Comparison of ENCODE assay signal across 8 cellular contexts in genomic region chr2:86808315-86809161, GRCh38. TPM values are rescaled to one million over a fixed set of nuclear protein-coding genes. Genes with fewer than 3 reads are reported as not detected.
DNase-seq lines count a peak whose midpoint lies in the region; ATAC-seq and TF ChIP-seq lines count a peak whose summit lies in the region.

No MANE protein-coding gene starts in this region.

- DNase-seq in NCI-H1417 treated with DMSO at 0.1 percent for 48 hours (lab: John Stamatoyannopoulos, UW) (peak; percentile 52), SW480 (ENCODE audit: low spot score) (peak; percentile 98), adrenal gland (peak; percentile 81 to 94 (median 86)), left cardiac atrium (peak; percentile 84), posterior cingulate gyrus (peak; percentile 80 to 98 (median 89)), type B pancreatic cell (ENCODE audit: extremely low spot score, unreplicated experiment) (peak; percentile 93)

- H3K4me3 Mint-ChIP-seq in type B pancreatic cell: peak overlapping the region; percentile 98

- no peak overlapping the region for H3K27ac ChIP-seq in adrenal gland

- peak overlapping the region in 1 of 4 donors; percentile 45 for H3K4me3 ChIP-seq in adrenal gland

- TF ChIP-seq CTCF in GM12872 (IDR thresholded peaks at IDR 0.05; ENCODE audit: insufficient read depth, low read depth, low read length) (peak; percentile 93), adrenal gland (IDR thresholded peaks at IDR 0.05) (peak; percentile 87 to 95 (median 90)), type B pancreatic cell (conservative IDR thresholded peaks at IDR 0.05) (peak; percentile 97)

- no peaks in the 10 kb centered on the region for H3K9me3 Mint-ChIP-seq in type B pancreatic cell

- whole genome bisulfite sequencing in adrenal gland, 4 donors: 12 to 26% (median 15%) methylated on average over 26 to 36 of the region's 36 CpGs

- H3K4me1 ChIP-seq in adrenal gland (replicated peaks in 1 of 2): peaks cover 12 to 15% of the 10 kb centered on the region in 2 donors

- ATAC-seq in HG02798 (IDR thresholded peaks at IDR 0.05; ENCODE audit: poor library complexity, unreplicated experiment) (peak; percentile 89), left cardiac atrium (peak; percentile 95 to 96)

- peaks cover 3% of the 10 kb centered on the region for H3K27me3 Mint-ChIP-seq in type B pancreatic cell

- peak overlapping the region; percentile 88 for H3K27ac Mint-ChIP-seq in type B pancreatic cell

- TF ChIP-seq POLR2A in adrenal gland (IDR thresholded peaks at IDR 0.05): no peak

- intact Hi-C loops in adrenal gland (cut with DNase I): no loop called here
- intact Hi-C loops in left cardiac atrium (cut with DNase I): no loop called here
- intact Hi-C loops in posterior cingulate gyrus (cut with DNase I): no loop called here

- H3K36me3 Mint-ChIP-seq in type B pancreatic cell: no peaks in the 10 kb centered on the region

- peaks cover 5% of the 10 kb centered on the region for H3K4me1 Mint-ChIP-seq in type B pancreatic cell (ENCODE audit: unreplicated experiment)

- H3K36me3 ChIP-seq in adrenal gland (replicated peaks in 1 of 2): no peaks in the 10 kb centered on the region

- H3K27me3 ChIP-seq in adrenal gland: peaks cover 29% of the 10 kb centered on the region

- H3K9me3 ChIP-seq in adrenal gland (replicated peaks in 1 of 3): no peaks in the 10 kb centered on the region

RNA-seq across cellular contexts. Expression of gene CD8A, which starts 17.8 kb away (rescaled TPM):
- total RNA-seq in adrenal gland: 1 to 10 TPM; 1.1 to 4.4 (median 1.7) TPM
- 1 to 10 TPM; 1.9 to 3.5 (median 2.2) TPM for polyA plus RNA-seq in adrenal gland
- 1 to 10 TPM; 2.8 to 4.4 TPM for total RNA-seq in left cardiac atrium
- total RNA-seq in type B pancreatic cell (ENCODE audit: low replicate concordance): 0.17 and 0.34 TPM in 2 replicates

RNA-seq across cellular contexts. Expression of gene CD8B, which starts 53.1 kb away (rescaled TPM):
- 1 to 10 TPM in 3 of 8 donors, under 1 TPM in 4, not detected in 1; 0.42 to 4.5 (median 0.83) TPM for total RNA-seq in adrenal gland
- 1 to 10 TPM in 1 of 3 donors, under 1 TPM in 2; 0.57 to 1.1 (median 0.57) TPM for polyA plus RNA-seq in adrenal gland
- total RNA-seq in left cardiac atrium: 1 to 10 TPM in 1 of 2 donors, under 1 TPM in 1; 0.81 to 1.8 TPM
- 0.93 and 2.4 TPM in 2 replicates for total RNA-seq in type B pancreatic cell (ENCODE audit: low replicate concordance)
